ENCODE assay signal across 13 cellular contexts in genomic region chr12:120719496-120720233, GRCh38. TPM values are rescaled to one million over a fixed set of nuclear protein-coding genes. Genes with fewer than 3 reads are reported as not detected.
DNase-seq lines count a peak whose midpoint lies in the region; ATAC-seq and TF ChIP-seq lines count a peak whose summit lies in the region.
"Had no signal": no experiment of that assay in that cellular context is flagged by ENCODE, and none has a peak within 500 bp of the region (broad histone marks: within the 10 kb centered on the region; RNA-seq: fewer than 3 reads in every experiment).

No MANE protein-coding gene starts in this region.

- H3K27me3 Mint-ChIP-seq in activated naive CD4-positive, alpha-beta T cell treated with anti-CD3 and anti-CD28 coated beads, Interleukin-2, amount 10 ng/mL, durations not matched to agents 7 days and 5 days: no peaks in the 10 kb centered on the region
- no peaks in the 10 kb centered on the region for H3K27me3 Mint-ChIP-seq in activated naive CD4-positive, alpha-beta T cell treated with anti-CD3 and anti-CD28 coated beads for 36 hours (ENCODE audit: low read depth)
- H3K27me3 Mint-ChIP-seq: activated CD4-positive, alpha-beta T cell treated with anti-CD3 and anti-CD28 coated beads for 36 hours had no signal

- TF ChIP-seq CTCF in adrenal gland (IDR thresholded peaks at IDR 0.05): no peak
- TF ChIP-seq CTCF in transverse colon (IDR thresholded peaks at IDR 0.05): no peak
- no peak for TF ChIP-seq CTCF in uterus (IDR thresholded peaks at IDR 0.05)

- H3K27ac ChIP-seq in adrenal gland (peak overlapping the region in 4 of 5 donors; percentile 48 to 91 (median 82)), transverse colon (peak overlapping the region; percentile 68 to 77 (median 72)), uterus (no peak overlapping the region)

- peaks cover 0 to 96% of the 10 kb centered on the region in 2 donors for H3K36me3 ChIP-seq in adrenal gland (replicated peaks in 1 of 2)
- peaks cover 0 to 42% (median 3%) of the 10 kb centered on the region in 4 donors for H3K36me3 ChIP-seq in transverse colon
- no peaks in the 10 kb centered on the region for H3K36me3 ChIP-seq in uterus

- H3K4me3 ChIP-seq in adrenal gland (no peak overlapping the region), transverse colon (no peak overlapping the region), uterus (no peak overlapping the region)
- H3K4me3 ChIP-seq: breast epithelium, heart left ventricle, lower lobe of right lung had no signal

- peak overlapping the region; percentile 1 for H3K27ac Mint-ChIP-seq in activated naive CD4-positive, alpha-beta T cell treated with anti-CD3 and anti-CD28 coated beads, Interleukin-2, amount 10 ng/mL, durations not matched to agents 7 days and 5 days
- H3K27ac Mint-ChIP-seq in activated naive CD4-positive, alpha-beta T cell treated with anti-CD3 and anti-CD28 coated beads for 36 hours: no peak overlapping the region
- H3K27ac Mint-ChIP-seq: activated CD4-positive, alpha-beta T cell treated with anti-CD3 and anti-CD28 coated beads for 36 hours had no signal

- no peak for TF ChIP-seq EP300 in transverse colon (IDR thresholded peaks at IDR 0.05; ENCODE audit: low read depth)

- H3K36me3 Mint-ChIP-seq in activated naive CD4-positive, alpha-beta T cell treated with anti-CD3 and anti-CD28 coated beads, Interleukin-2, amount 10 ng/mL, durations not matched to agents 7 days and 5 days: peaks cover 65% of the 10 kb centered on the region
- peaks cover 31% of the 10 kb centered on the region for H3K36me3 Mint-ChIP-seq in activated naive CD4-positive, alpha-beta T cell treated with anti-CD3 and anti-CD28 coated beads for 36 hours (ENCODE audit: low read depth)

- H3K4me1 ChIP-seq in adrenal gland (replicated peaks in 1 of 2): peaks cover 12 to 49% of the 10 kb centered on the region in 2 donors
- peaks cover 5 to 34% (median 22%) of the 10 kb centered on the region in 4 donors for H3K4me1 ChIP-seq in transverse colon
- H3K4me1 ChIP-seq in uterus: no peaks in the 10 kb centered on the region
- H3K4me1 ChIP-seq: breast epithelium had no signal

- H3K4me3 Mint-ChIP-seq in activated naive CD4-positive, alpha-beta T cell treated with anti-CD3 and anti-CD28 coated beads, Interleukin-2, amount 10 ng/mL, durations not matched to agents 7 days and 5 days: no peak overlapping the region
- no peak overlapping the region for H3K4me3 Mint-ChIP-seq in activated naive CD4-positive, alpha-beta T cell treated with anti-CD3 and anti-CD28 coated beads for 36 hours
- H3K4me3 Mint-ChIP-seq: activated CD4-positive, alpha-beta T cell treated with anti-CD3 and anti-CD28 coated beads for 36 hours had no signal

- H3K9me3 ChIP-seq in adrenal gland (replicated peaks in 1 of 3): no peaks in the 10 kb centered on the region
- no peaks in the 10 kb centered on the region for H3K9me3 ChIP-seq in transverse colon
- no peaks in the 10 kb centered on the region for H3K9me3 ChIP-seq in uterus
- H3K9me3 ChIP-seq: breast epithelium, heart left ventricle, lower lobe of right lung had no signal

- CTCF ChIA-PET in activated naive CD4-positive, alpha-beta T cell treated with anti-CD3 and anti-CD28 coated beads, Interleukin-2, amount 10 ng/mL, durations not matched to agents 7 days and 5 days (lab: Charles Lee): interaction anchor here (0.8 to 2.3 kb wide), 6 partner anchors 8 to 252 kb away, joined by 3 to 9 read pairs (median 4); partner anchors contain the start of genes POP5 and UNC119B
- CTCF ChIA-PET in activated naive CD4-positive, alpha-beta T cell treated with anti-CD3 and anti-CD28 coated beads for 36 hours (lab: Charles Lee): interaction anchor here (1.2 to 1.9 kb wide), 2 partner anchors 72 to 137 kb away, joined by 5 to 8 read pairs; no protein-coding TSS in a partner anchor

- no peak for TF ChIP-seq POLR2A in adrenal gland (IDR thresholded peaks at IDR 0.05)
- no peak for TF ChIP-seq POLR2A in transverse colon (IDR thresholded peaks at IDR 0.05)
- no peak for TF ChIP-seq POLR2A in uterus (IDR thresholded peaks at IDR 0.05)

- in situ Hi-C loops in transverse colon (cut with MboI; ENCODE audit: low pct_ligation_motif_present in 1 of 4, low pct_unique_long_range_greater_than_20kb in 1 of 4, low sequenced_read_pairs in 3 of 4): loop anchor here in 2 of 4 donors (10.0 kb wide), 2 partner anchors 75 to 135 kb away; partner anchors contain the start of genes CABP1 (in 2 of the 2) and POP5 (in 1 of the 2)

- H3K4me1 Mint-ChIP-seq in activated naive CD4-positive, alpha-beta T cell treated with anti-CD3 and anti-CD28 coated beads, Interleukin-2, amount 10 ng/mL, durations not matched to agents 7 days and 5 days: peaks cover 26% of the 10 kb centered on the region
- peaks cover 9% of the 10 kb centered on the region for H3K4me1 Mint-ChIP-seq in activated naive CD4-positive, alpha-beta T cell treated with anti-CD3 and anti-CD28 coated beads for 36 hours (ENCODE audit: low read depth)

- DNase-seq in activated naive CD4-positive, alpha-beta T cell treated with anti-CD3 and anti-CD28 coated beads, Interleukin-2, amount 10 ng/mL, durations not matched to agents 7 days and 5 days: no peak
- DNase-seq in activated naive CD4-positive, alpha-beta T cell treated with anti-CD3 and anti-CD28 coated beads for 36 hours: no peak
- DNase-seq in adrenal gland (peak in 2 of 7 donors; percentile 37 to 57), left lobe of liver (ENCODE audit: low spot score) (peak; percentile 84), transverse colon (no peak), uterus (no peak), NCI-H524 treated with DMSO at 0.1 percent for 48 hours (lab: John Stamatoyannopoulos, UW) (no peak)
- DNase-seq: activated CD4-positive, alpha-beta T cell treated with anti-CD3 and anti-CD28 coated beads for 36 hours; heart left ventricle; lower lobe of right lung; NCI-H1048 had no signal

- peak; percentile 83 for ATAC-seq in left lobe of liver
- ATAC-seq in GM18498 (IDR thresholded peaks at IDR 0.05; ENCODE audit: unreplicated experiment): no peak
- ATAC-seq: activated CD4-positive, alpha-beta T cell treated with anti-CD3 and anti-CD28 coated beads for 36 hours had no signal

- 56 to 77% (median 62%) methylated on average over 11 of the region's 11 CpGs for WGBS in adrenal gland, 4 donors
- 47 to 50% methylated on average over 3 to 11 of the region's 11 CpGs for WGBS in transverse colon (ENCODE audit: low coverage in 1 of 2), 2 donors

- intact Hi-C loops in activated naive CD4-positive, alpha-beta T cell treated with anti-CD3 and anti-CD28 coated beads for 36 hours (cut with micrococcal nuclease): no loop called here
- intact Hi-C loops in adrenal gland (cut with DNase I): loop anchor here in 1 of 2 donors (10.0 kb wide), 1 partner anchor 135 kb away; the partner anchor contains the start of gene POP5
- intact Hi-C loops in transverse colon (cut with DNase I; ENCODE audit: low total_unique reads): loop anchor here (10.0 kb wide), 1 partner anchor 135 kb away; the partner anchor contains the start of gene POP5
- intact Hi-C loops in uterus (cut with DNase I; ENCODE audit: low total_unique reads): no loop called here

- H3K27me3 ChIP-seq in adrenal gland (no peaks in the 10 kb centered on the region), transverse colon (no peaks in the 10 kb centered on the region), uterus (no peaks in the 10 kb centered on the region)
- H3K27me3 ChIP-seq: breast epithelium, heart left ventricle had no signal

- no peaks in the 10 kb centered on the region for H3K9me3 Mint-ChIP-seq in activated naive CD4-positive, alpha-beta T cell treated with anti-CD3 and anti-CD28 coated beads, Interleukin-2, amount 10 ng/mL, durations not matched to agents 7 days and 5 days
- no peaks in the 10 kb centered on the region for H3K9me3 Mint-ChIP-seq in activated naive CD4-positive, alpha-beta T cell treated with anti-CD3 and anti-CD28 coated beads for 36 hours

RNA-seq across cellular contexts. Expression of gene ACADS, which starts 6.0 kb away (rescaled TPM):
- total RNA-seq in activated naive CD4-positive, alpha-beta T cell treated with anti-CD3 and anti-CD28 coated beads for 36 hours: 10 to 100 TPM; 15.4 to 15.8 TPM
- 100 to 1,000 TPM in 4 of 8 donors, 10 to 100 TPM in 4; 54.9 to 179 (median 97.4) TPM for total RNA-seq in adrenal gland
- polyA plus RNA-seq in adrenal gland: 10 to 100 TPM in 2 of 3 donors, 1 to 10 TPM in 1; 6.2 to 68.4 (median 53.9) TPM
- 198 TPM for total RNA-seq in left lobe of liver
- 100 to 1,000 TPM; 224 to 338 (median 297) TPM for total RNA-seq in transverse colon
- 10 to 100 TPM in 3 of 4 donors, 1 to 10 TPM in 1; 1.2 to 46.1 (median 13.9) TPM for total RNA-seq in uterus

RNA-seq across cellular contexts. Expression of gene UNC119B, which starts 9.4 kb away (rescaled TPM):
- total RNA-seq in activated naive CD4-positive, alpha-beta T cell treated with anti-CD3 and anti-CD28 coated beads for 36 hours: 10 to 100 TPM; 31.9 to 32.6 TPM
- total RNA-seq in adrenal gland: 10 to 100 TPM; 44.4 to 97.5 (median 70.0) TPM
- polyA plus RNA-seq in adrenal gland: 10 to 100 TPM; 14.0 to 43.9 (median 17.9) TPM
- 10.7 TPM for total RNA-seq in left lobe of liver
- total RNA-seq in transverse colon: 10 to 100 TPM in 3 of 4 donors, 1 to 10 TPM in 1; 9.8 to 25.4 (median 21.5) TPM
- 10 to 100 TPM; 13.8 to 44.8 (median 32.1) TPM for total RNA-seq in uterus

RNA-seq across cellular contexts. Expression of gene MLEC, which starts 32.7 kb away (rescaled TPM):
- total RNA-seq in activated naive CD4-positive, alpha-beta T cell treated with anti-CD3 and anti-CD28 coated beads for 36 hours: 10 to 100 TPM; 78.6 to 89.7 TPM
- 100 to 1,000 TPM; 210 to 555 (median 303) TPM for total RNA-seq in adrenal gland
- polyA plus RNA-seq in adrenal gland: 100 to 1,000 TPM in 1 of 3 donors, 10 to 100 TPM in 2; 68.3 to 286 (median 90.0) TPM
- total RNA-seq in left lobe of liver: 194 TPM
- total RNA-seq in transverse colon: 100 to 1,000 TPM in 3 of 4 donors, 10 to 100 TPM in 1; 75.6 to 153 (median 130) TPM
- total RNA-seq in uterus: 100 to 1,000 TPM in 1 of 4 donors, 10 to 100 TPM in 3; 15.6 to 108 (median 53.5) TPM

Comparison
In these comparisons a context has a peak if more than half of its experiments do, and no peak if none do; other contexts are left out.
1. H3K27ac ChIP-seq: peak in adrenal gland (4 of 5) and transverse colon (4 of 4); none in uterus (0 of 2).